Comparison of ENCODE assay signal across 27 cellular contexts in genomic region chr21:39651206-39651605, GRCh38. TPM values are rescaled to one million over a fixed set of nuclear protein-coding genes. Genes with fewer than 3 reads are reported as not detected.
DNase-seq lines count a peak whose midpoint lies in the region; ATAC-seq and TF ChIP-seq lines count a peak whose summit lies in the region.
"Had no signal": no experiment of that assay in that cellular context is flagged by ENCODE, and none has a peak within 500 bp of the region (broad histone marks: within the 10 kb centered on the region; RNA-seq: fewer than 3 reads in every experiment).

No MANE protein-coding gene starts in this region.

- H3K27me3 Mint-ChIP-seq in GM23338 (ENCODE audit: insufficient read depth, low read depth, poor library complexity) (peaks cover 6% of the 10 kb centered on the region), type B pancreatic cell (no peaks in the 10 kb centered on the region)
- H3K27me3 Mint-ChIP-seq in activated CD8-positive, alpha-beta T cell treated with anti-CD3 and anti-CD28 coated beads for 36 hours, result no peaks in the 10 kb centered on the region
- no peaks in the 10 kb centered on the region for H3K27me3 Mint-ChIP-seq in activated T-cell treated with anti-CD3 and anti-CD28 coated beads, Interleukin-2, amount 50 U/mL, for 72 hours (ENCODE audit: low read depth)
- H3K27me3 Mint-ChIP-seq: brain, IgD-negative memory B cell, progenitor cell of endocrine pancreas had no signal

- H3K4me2 ChIP-seq in GM23338 (no peak overlapping the region), mesendoderm (ENCODE audit: low read length) (no peak overlapping the region)
- H3K4me2 ChIP-seq: BLaER1 treated with 17β-estradiol and CSF1 and Interleukin-3, amounts not matched to agents 10 nM and 100 nM; hepatocyte had no signal

- no peak overlapping the region for H3K18ac ChIP-seq in mesendoderm (ENCODE audit: low read length)

- H3K23ac ChIP-seq in mesendoderm (ENCODE audit: low read length), result no peak overlapping the region

- CTCF ChIA-PET in activated CD8-positive, alpha-beta T cell treated with anti-CD3 and anti-CD28 coated beads for 36 hours (lab: Charles Lee), result no interaction called here

- no peak overlapping the region for H2BK120ac ChIP-seq in mesendoderm (ENCODE audit: low read depth, low read length)

- H2AK5ac ChIP-seq in mesendoderm (ENCODE audit: low read length), result no peak overlapping the region

- H3K9ac ChIP-seq in mesendoderm (ENCODE audit: low read length), result no peak overlapping the region
- H3K9ac ChIP-seq: BLaER1 treated with 17β-estradiol and CSF1 and Interleukin-3, amounts not matched to agents 10 nM and 100 nM had no signal

- H3K27ac Mint-ChIP-seq in GM23338 (peak overlapping the region; percentile 24), type B pancreatic cell (peak overlapping the region; percentile 72)
- H3K27ac Mint-ChIP-seq in activated CD8-positive, alpha-beta T cell treated with anti-CD3 and anti-CD28 coated beads for 36 hours, result no peak overlapping the region
- H3K27ac Mint-ChIP-seq in activated T-cell treated with anti-CD3 and anti-CD28 coated beads, Interleukin-2, amount 50 U/mL, for 72 hours, result no peak overlapping the region
- H3K27ac Mint-ChIP-seq: brain, IgD-negative memory B cell, naive B cell, progenitor cell of endocrine pancreas had no signal

- DNase-seq in GM23338 (ENCODE audit: low spot score), result no peak
- DNase-seq in amniotic epithelial cell (ENCODE audit: low read depth), result peak; percentile 22
- peak; percentile 44 for DNase-seq in mesendoderm
- DNase-seq in type B pancreatic cell (ENCODE audit: extremely low spot score, unreplicated experiment), result no peak
- no peak for DNase-seq in activated CD8-positive, alpha-beta T cell treated with anti-CD3 and anti-CD28 coated beads for 36 hours
- no peak for DNase-seq in activated CD4-positive, alpha-beta T cell treated with anti-CD3 and anti-CD28 coated beads for 1 hour
- no peak for DNase-seq in activated T-cell treated with anti-CD3 and anti-CD28 coated beads, Interleukin-2, amount 50 U/mL, for 72 hours
- DNase-seq: activated CD4-positive, alpha-beta T cell treated with anti-CD3 and anti-CD28 coated beads for 4 hours; activated gamma-delta T cell treated with Interleukin-2 at 50 U/mL for 16 hours; activated T-cell treated with anti-CD3 and anti-CD28 coated beads, Interleukin-2, amount 50 U/mL, for 1 hour; mesenchymal stem cell; naive B cell; NCI-H146; NCI-H2107; NCI-H748 treated with DMSO at 0.1 percent for 48 hours; stimulated activated CD4-positive, alpha-beta T cell treated with anti-CD3 and anti-CD28 coated beads, Interleukin-4, amount 100 ng/mL, for 1 hour; stomach; T-helper 9 cell had no signal

- no peaks in the 10 kb centered on the region for H3K79me1 ChIP-seq in mesendoderm (ENCODE audit: low read length)

- no peak overlapping the region for H2AFZ ChIP-seq in GM23338
- H2AFZ ChIP-seq: hepatocyte had no signal

- H3K4me1 ChIP-seq in GM23338 (ENCODE audit: insufficient read depth) (no peaks in the 10 kb centered on the region; the same call in 1 of the 2 replicates), mesendoderm (ENCODE audit: control insufficient read depth, low read depth, low read length) (no peaks in the 10 kb centered on the region)
- H3K4me1 ChIP-seq: stomach had no signal

- ATAC-seq in GM23338, result peak; percentile 68
- ATAC-seq in activated CD8-positive, alpha-beta T cell treated with anti-CD3 and anti-CD28 coated beads for 36 hours, result no peak
- ATAC-seq in activated T-cell treated with anti-CD3 and anti-CD28 coated beads, Interleukin-2, amount 50 U/mL, for 72 hours (replicated peaks in 1 of 2), result no peak
- ATAC-seq: sciatic nerve had no signal

- no peak overlapping the region for H4K8ac ChIP-seq in mesendoderm (ENCODE audit: low read depth, low read length)

- H3K27ac ChIP-seq in GM23338 (ENCODE audit: low read depth) (peak overlapping the region; percentile 20; the same call in 1 of the 2 replicates), mesendoderm (ENCODE audit: low read depth, low read length) (no peak overlapping the region)
- H3K27ac ChIP-seq: BLaER1 treated with 17β-estradiol and CSF1 and Interleukin-3, amounts not matched to agents 10 nM and 100 nM; hepatocyte; stomach had no signal

- H3K4ac ChIP-seq in mesendoderm (ENCODE audit: low read depth, low read length), result no peak overlapping the region

- WGBS in mesendoderm (ENCODE audit: extremely low coverage, insufficient coverage, low lambda C conversion rate), result no CpG with 5 or more reads among the region's 3 CpGs

- no peak overlapping the region for H4K5ac ChIP-seq in mesendoderm (ENCODE audit: low read length)

- H3K27me3 ChIP-seq in GM23338 (ENCODE audit: insufficient read depth) (no peaks in the 10 kb centered on the region), mesendoderm (ENCODE audit: insufficient read depth, low read length, poor library complexity) (no peaks in the 10 kb centered on the region)
- H3K27me3 ChIP-seq: BLaER1 treated with 17β-estradiol and CSF1 and Interleukin-3, amounts not matched to agents 10 nM and 100 nM; hepatocyte; stomach; thyroid gland had no signal

- H3K4me3 Mint-ChIP-seq in GM23338 (no peak overlapping the region), type B pancreatic cell (no peak overlapping the region)
- no peak overlapping the region for H3K4me3 Mint-ChIP-seq in activated CD8-positive, alpha-beta T cell treated with anti-CD3 and anti-CD28 coated beads for 36 hours
- H3K4me3 Mint-ChIP-seq in activated T-cell treated with anti-CD3 and anti-CD28 coated beads, Interleukin-2, amount 50 U/mL, for 72 hours, result no peak overlapping the region
- H3K4me3 Mint-ChIP-seq: brain, IgD-negative memory B cell, naive B cell had no signal

- H3K79me2 ChIP-seq in GM23338 (replicated peaks; ENCODE audit: insufficient read depth) (peaks cover 28% of the 10 kb centered on the region), mesendoderm (ENCODE audit: control insufficient read depth, insufficient read depth, low read length) (no peaks in the 10 kb centered on the region)
- H3K79me2 ChIP-seq: hepatocyte had no signal

- no peaks in the 10 kb centered on the region for H4K20me1 ChIP-seq in GM23338 (replicated peaks; ENCODE audit: insufficient read depth)
- H4K20me1 ChIP-seq: BLaER1 treated with 17β-estradiol and CSF1 and Interleukin-3, amounts not matched to agents 10 nM and 100 nM had no signal

- TF ChIP-seq CTCF in GM23338 (conservative IDR thresholded peaks at IDR 0.05; ENCODE audit: low read depth in 2 of 2) (no peak), type B pancreatic cell (conservative IDR thresholded peaks at IDR 0.05) (no peak)
- TF ChIP-seq CTCF in activated CD8-positive, alpha-beta T cell treated with anti-CD3 and anti-CD28 coated beads for 36 hours (IDR thresholded peaks at IDR 0.05), result no peak

- intact Hi-C loops in activated CD8-positive, alpha-beta T cell treated with anti-CD3 and anti-CD28 coated beads for 36 hours (cut with micrococcal nuclease), result no loop called here

- no peaks in the 10 kb centered on the region for H3K9me3 Mint-ChIP-seq in GM23338
- H3K9me3 Mint-ChIP-seq in type B pancreatic cell, result peaks cover 4% of the 10 kb centered on the region
- H3K9me3 Mint-ChIP-seq in activated CD8-positive, alpha-beta T cell treated with anti-CD3 and anti-CD28 coated beads for 36 hours, result peaks cover 12% of the 10 kb centered on the region
- H3K9me3 Mint-ChIP-seq in activated T-cell treated with anti-CD3 and anti-CD28 coated beads, Interleukin-2, amount 50 U/mL, for 72 hours, result peaks cover 4 to 8% of the 10 kb centered on the region in 2 donors

- H3K36me3 Mint-ChIP-seq in GM23338 (ENCODE audit: low read depth) (peaks cover 99% of the 10 kb centered on the region), type B pancreatic cell (peaks cover 27% of the 10 kb centered on the region)
- no peaks in the 10 kb centered on the region for H3K36me3 Mint-ChIP-seq in activated CD8-positive, alpha-beta T cell treated with anti-CD3 and anti-CD28 coated beads for 36 hours (ENCODE audit: low read depth)
- H3K36me3 Mint-ChIP-seq in activated T-cell treated with anti-CD3 and anti-CD28 coated beads, Interleukin-2, amount 50 U/mL, for 72 hours (ENCODE audit: insufficient read depth in 2 of 2), result peaks cover 0 to 2% of the 10 kb centered on the region in 2 donors
- H3K36me3 Mint-ChIP-seq: IgD-negative memory B cell, naive B cell had no signal

- peaks cover 9% of the 10 kb centered on the region for H3K4me1 Mint-ChIP-seq in GM23338
- H3K4me1 Mint-ChIP-seq in type B pancreatic cell (ENCODE audit: unreplicated experiment), result peaks cover 11% of the 10 kb centered on the region
- no peaks in the 10 kb centered on the region for H3K4me1 Mint-ChIP-seq in activated CD8-positive, alpha-beta T cell treated with anti-CD3 and anti-CD28 coated beads for 36 hours (ENCODE audit: low read depth)
- H3K4me1 Mint-ChIP-seq in activated T-cell treated with anti-CD3 and anti-CD28 coated beads, Interleukin-2, amount 50 U/mL, for 72 hours (ENCODE audit: low read depth), result no peaks in the 10 kb centered on the region
- H3K4me1 Mint-ChIP-seq: brain, IgD-negative memory B cell, naive B cell had no signal

- H2BK5ac ChIP-seq in mesendoderm (ENCODE audit: low read length), result no peak overlapping the region

- peaks cover under 1% of the 10 kb centered on the region; the same call in 1 of the 2 replicates for H3F3A ChIP-seq in GM23338 (replicated peaks; ENCODE audit: low read depth)

- no peak overlapping the region for H2BK15ac ChIP-seq in mesendoderm (replicated peaks; ENCODE audit: low read depth)

- peaks cover 27% of the 10 kb centered on the region for H3K36me3 ChIP-seq in GM23338 (ENCODE audit: insufficient read depth)
- H3K36me3 ChIP-seq in mesendoderm (ENCODE audit: control insufficient read depth, insufficient read depth, low read length), result no peaks in the 10 kb centered on the region
- H3K36me3 ChIP-seq: BLaER1 treated with 17β-estradiol and CSF1 and Interleukin-3, amounts not matched to agents 10 nM and 100 nM; stomach; thyroid gland had no signal

- no peak overlapping the region for H3K56ac ChIP-seq in mesendoderm (ENCODE audit: low read length)

- H3K4me3 ChIP-seq in GM23338 (no peak overlapping the region), mesendoderm (ENCODE audit: low read length) (no peak overlapping the region)
- H3K4me3 ChIP-seq: BLaER1 treated with 17β-estradiol and CSF1 and Interleukin-3, amounts not matched to agents 10 nM and 100 nM; hepatocyte; stomach; thyroid gland had no signal

- H3K9me2 ChIP-seq in GM23338 (ENCODE audit: insufficient read depth), result peaks cover 6% of the 10 kb centered on the region; the same call in 1 of the 2 replicates

- POLR2A ChIA-PET in activated CD8-positive, alpha-beta T cell treated with anti-CD3 and anti-CD28 coated beads for 36 hours (lab: Charles Lee), result no interaction called here

TF ChIP-seq in GM23338, 12 proteins besides CTCF, POLR2A, EP300 and RAD21 (continues in another document):
- TF ChIP-seq ZNF114 (CRISPR knock-in tag; IDR thresholded peaks at IDR 0.05), result no peak
- TF ChIP-seq POLR2AphosphoS5 (IDR thresholded peaks at IDR 0.05; ENCODE audit: low read depth), result no peak

RNA-seq across cellular contexts. Expression of gene B3GALT5, which starts 38.5 kb away (rescaled TPM):
- 31.7 and 37.5 TPM in 2 replicates for total RNA-seq in GM23338 (2014; rRNA removed; shearing (Covaris generic))
- polyA plus RNA-seq in GM23338 (2016; fragmentation: Nextera tagmentation; extraction: Ambion mirVana), result 6.2 TPM in 2 replicates
- polyA plus RNA-seq in mesendoderm (2013, experiment 1 of 2), result 4.1 TPM
- polyA plus RNA-seq in mesendoderm (2013, experiment 2 of 2), result 4.8 TPM
- total RNA-seq in type B pancreatic cell (ENCODE audit: low replicate concordance), result 14.2 and 27.5 TPM in 2 replicates
- not detected for total RNA-seq in activated CD8-positive, alpha-beta T cell treated with anti-CD3 and anti-CD28 coated beads for 36 hours
- not detected for total RNA-seq in activated T-cell treated with anti-CD3 and anti-CD28 coated beads, Interleukin-2, amount 50 U/mL, for 72 hours
- total RNA-seq: endothelial cell of umbilical vein, G401, sciatic nerve had no signal
- polyA plus RNA-seq: IgD-negative memory B cell had no signal

Comparison
In these comparisons a context has a peak if more than half of its experiments do, and no peak if none do; other contexts are left out.
1. DNase-seq: peak in amniotic epithelial cell (single experiment) and mesendoderm (single experiment); none in GM23338 (single experiment), type B pancreatic cell (single experiment), activated CD8-positive, alpha-beta T cell treated with anti-CD3 and anti-CD28 coated beads for 36 hours (single experiment), activated CD4-positive, alpha-beta T cell treated with anti-CD3 and anti-CD28 coated beads for 1 hour (single experiment) and activated T-cell treated with anti-CD3 and anti-CD28 coated beads, Interleukin-2, amount 50 U/mL, for 72 hours (0 of 2).
2. H3K27ac Mint-ChIP-seq: peak in GM23338 (single experiment) and type B pancreatic cell (single experiment); none in activated CD8-positive, alpha-beta T cell treated with anti-CD3 and anti-CD28 coated beads for 36 hours (single experiment) and activated T-cell treated with anti-CD3 and anti-CD28 coated beads, Interleukin-2, amount 50 U/mL, for 72 hours (single experiment).
3. RNA of gene B3GALT5, which starts 38.5 kb away (total RNA-seq): 31.7 to 37.5 TPM in GM23338 and 14.2 to 27.5 TPM in type B pancreatic cell; not detected in activated CD8-positive, alpha-beta T cell treated with anti-CD3 and anti-CD28 coated beads for 36 hours and not detected in activated T-cell treated with anti-CD3 and anti-CD28 coated beads, Interleukin-2, amount 50 U/mL, for 72 hours; every median in the first group is over 10 times any median in the second.